9 cellular contexts compared by ENCODE assay signal in genomic region chr13:46053162-46054012, GRCh38. TPM values are rescaled to one million over a fixed set of nuclear protein-coding genes. Genes with fewer than 3 reads are reported as not detected.
A peak's percentile ranks its signal among the peaks of the same experiment; 100 is the strongest.
DNase-seq lines count a peak whose midpoint lies in the region; TF ChIP-seq lines count a peak whose summit lies in the region.
"Had no signal": no experiment of that assay in that cellular context is flagged by ENCODE, and none has a peak within 500 bp of the region (broad histone marks: within the 10 kb centered on the region; RNA-seq: fewer than 3 reads in every experiment).

No MANE protein-coding gene starts in this region.

- no peaks in the 10 kb centered on the region for H3K4me1 ChIP-seq in SJSA1 (replicated peaks)

- peaks cover 5% of the 10 kb centered on the region; the same call in 1 of the 2 replicates for H3K36me3 ChIP-seq in SJSA1

- peak overlapping the region; percentile 82; the same call in 1 of the 2 replicates for H3K27ac ChIP-seq in SJSA1

- H3K4me3 ChIP-seq in SJSA1 (peak overlapping the region; percentile 85), fibroblast of pulmonary artery (replicated peaks; ENCODE audit: low read depth, low read length) (peak overlapping the region; percentile 94)

- TF ChIP-seq CTCF in fibroblast of pulmonary artery (IDR thresholded peaks at IDR 0.05; ENCODE audit: low read length, missing control alignments) = no peak

- no peaks in the 10 kb centered on the region for H3K9me3 ChIP-seq in SJSA1 (replicated peaks)

- no peaks in the 10 kb centered on the region for H3K27me3 ChIP-seq in SJSA1 (replicated peaks)

- DNase-seq in G401 (ENCODE audit: low spot score) (peak; percentile 16), SJSA1 (ENCODE audit: low read depth in 1 of 2, low spot score in 2 of 2) (peak in 1 of 2 experiments; percentile 3), fibroblast of pulmonary artery (ENCODE audit: low read depth) (no peak), retina (peak; percentile 25), NCI-H128 (lab: John Stamatoyannopoulos, UW; ENCODE audit: unreplicated experiment) (no peak), NCI-H1417 treated with DMSO at 0.1 percent for 48 hours (lab: John Stamatoyannopoulos, UW) (no peak), amniotic stem cell (lab: John Stamatoyannopoulos, UW) (no peak), cerebellum (ENCODE audit: low spot score) (no peak)

- in situ Hi-C loops in G401 (cut with HindIII; ENCODE audit: low sequenced_read_pairs) = no loop called here

RNA-seq across cellular contexts. Expression of gene ZC3H13, which starts 0.8 kb away (rescaled TPM):
- 3.5 and 9.6 TPM in 2 replicates for total RNA-seq in G401 (2014; rRNA removed; shearing (Covaris generic))
- total RNA-seq in SJSA1 (2014; rRNA removed; shearing (Covaris generic)) = 6.7 and 12.2 TPM in 2 replicates
- 43.5 TPM for total RNA-seq in cerebellum

RNA-seq across cellular contexts. Expression of gene CPB2, which starts 51.4 kb away (rescaled TPM):
- not detected in 2 replicates for total RNA-seq in G401 (2014; rRNA removed; shearing (Covaris generic))
- not detected in 2 replicates for total RNA-seq in SJSA1 (2014; rRNA removed; shearing (Covaris generic))
- total RNA-seq in cerebellum = not detected
- total RNA-seq: HT-29 had no signal

Comparison
In these comparisons a context has a peak if more than half of its experiments do, and no peak if none do; other contexts are left out.
1. DNase-seq: peak in G401 (single experiment) and retina (single experiment); none in fibroblast of pulmonary artery (single experiment), NCI-H128 (single experiment), NCI-H1417 treated with DMSO at 0.1 percent for 48 hours (single experiment), amniotic stem cell (single experiment) and cerebellum (single experiment).